ENCODE assay signal across 9 cellular contexts in the genomic region with DNA sequence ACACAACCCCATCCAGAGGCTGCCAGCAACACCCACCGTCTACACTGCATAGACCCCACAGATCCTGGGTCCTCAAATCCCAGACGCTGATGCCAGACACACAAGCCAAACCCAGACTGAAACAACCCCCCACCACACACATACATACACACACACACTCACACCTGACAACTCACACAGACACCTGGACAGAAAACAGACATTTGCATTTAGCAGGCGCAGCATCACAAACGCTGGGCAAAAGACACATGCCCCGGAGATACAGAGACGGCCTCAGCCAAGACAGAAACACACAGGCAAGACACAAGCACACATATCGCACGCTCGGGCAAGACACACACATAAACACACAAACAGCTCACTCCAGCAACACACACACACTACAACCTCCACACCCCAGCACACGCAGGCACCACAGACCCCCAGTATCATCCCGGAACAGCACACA. TPM values are rescaled to one million over a fixed set of nuclear protein-coding genes. Genes with fewer than 3 reads are reported as not detected.
DNase-seq lines count a peak whose midpoint lies in the region; ATAC-seq and TF ChIP-seq lines count a peak whose summit lies in the region.
"Had no signal": no experiment of that assay in that cellular context is flagged by ENCODE, and none has a peak within 500 bp of the region (broad histone marks: within the 10 kb centered on the region; RNA-seq: fewer than 3 reads in every experiment).

No MANE protein-coding gene starts in this region.

- H2AK5ac ChIP-seq in IMR-90 (ENCODE audit: low read depth, low read length), result peak overlapping the region; percentile 99

- ATAC-seq in CD4-positive, alpha-beta T cell (ENCODE audit: poor library complexity), result no peak
- no peak for ATAC-seq in IMR-90 (ENCODE audit: low read depth)
- ATAC-seq in natural killer cell treated with Interleukin-12 subunit alpha and Interleukin-12 subunit beta and Interleukin-15 and Interleukin-18, amount 100 ng/mL, for 72 hours, result no peak

- H3K4me1 Mint-ChIP-seq in CD4-positive, alpha-beta T cell (ENCODE audit: low read depth), result peaks cover 33% of the 10 kb centered on the region
- peaks cover 24 to 34% of the 10 kb centered on the region in 2 donors for H3K4me1 Mint-ChIP-seq in natural killer cell treated with Interleukin-12 subunit alpha and Interleukin-12 subunit beta and Interleukin-15 and Interleukin-18, amount 100 ng/mL, for 72 hours (ENCODE audit: low read depth in 2 of 2)

- peak overlapping the region; percentile 69 for H2AFZ ChIP-seq in IMR-90 (replicated peaks; ENCODE audit: low read length, poor library complexity)

- H3K4me3 Mint-ChIP-seq in CD4-positive, alpha-beta T cell, result no peak overlapping the region
- H3K4me3 Mint-ChIP-seq in natural killer cell treated with Interleukin-12 subunit alpha and Interleukin-12 subunit beta and Interleukin-15 and Interleukin-18, amount 100 ng/mL, for 72 hours, result no peak overlapping the region

- H3K4me2 ChIP-seq in IMR-90 (ENCODE audit: low read depth, low read length), result peak overlapping the region; percentile 98

- H4K20me1 ChIP-seq in IMR-90 (ENCODE audit: insufficient read depth, low read length), result peaks cover 33% of the 10 kb centered on the region

- in situ Hi-C loops in IMR-90 (cut with MboI; ENCODE audit: low sequenced_read_pairs), result no loop called here

- BruUV-seq in IMR-90 (replicated peaks; lab: Mats Ljungman, UMichigan), result TSS peak; percentile 27

- intact Hi-C loops in CD4-positive, alpha-beta T cell (cut with DNase I, micrococcal nuclease), result loop anchor here (1.0 to 10.0 kb wide), 5 partner anchors 15 to 515 kb away; a partner anchor contains a TSS
- intact Hi-C loops in IMR-90 (cut with micrococcal nuclease), result loop anchor here (1.0 kb wide), 1 partner anchor 15 kb away; no protein-coding TSS in a partner anchor

- H3K9me3 Mint-ChIP-seq in CD4-positive, alpha-beta T cell, result no peaks in the 10 kb centered on the region
- no peaks in the 10 kb centered on the region for H3K9me3 Mint-ChIP-seq in natural killer cell treated with Interleukin-12 subunit alpha and Interleukin-12 subunit beta and Interleukin-15 and Interleukin-18, amount 100 ng/mL, for 72 hours
- H3K9me3 Mint-ChIP-seq: naive thymus-derived CD8-positive, alpha-beta T cell had no signal

- H4K8ac ChIP-seq in IMR-90 (ENCODE audit: low read depth in 2 of 2, low read length in 2 of 2), result peak overlapping the region in 1 of 2 experiments; percentile 26; a peak in 1 of 4 replicates

- no peak overlapping the region for H4K5ac ChIP-seq in IMR-90 (ENCODE audit: low read depth, low read length)

- H3K23ac ChIP-seq in IMR-90 (ENCODE audit: low read depth, low read length), result peak overlapping the region; percentile 96

- CTCF ChIA-PET in CD4-positive, alpha-beta T cell (lab: Charles Lee), result interaction anchor here (1.4 to 2.6 kb wide), 2 partner anchors 10 to 14 kb away, joined by 3 to 12 read pairs; no protein-coding TSS in a partner anchor
- CTCF ChIA-PET in IMR-90 (lab: Yijun Ruan, JAX), result interaction anchor here (1.1 kb wide), 1 partner anchor 14 kb away, joined by 4 read pairs; no protein-coding TSS in a partner anchor

- H3K4ac ChIP-seq in IMR-90 (ENCODE audit: low read depth, low read length), result peak overlapping the region; percentile 72

- H3K4me3 ChIP-seq in IMR-90 (ENCODE audit: insufficient read depth, low read depth, low read length), result peak overlapping the region; percentile 96
- H3K4me3 ChIP-seq in mucosa of stomach (ENCODE audit: low read length), result peak overlapping the region; percentile 60

- no peak for TF ChIP-seq CTCF in CD4-positive, alpha-beta T cell (IDR thresholded peaks at IDR 0.05)
- TF ChIP-seq CTCF in IMR-90 (conservative IDR thresholded peaks at IDR 0.05; ENCODE audit: low read depth, low read length), result no peak
- TF ChIP-seq CTCF in GM20000 (IDR thresholded peaks at IDR 0.05; ENCODE audit: extremely low read depth, missing control alignments), result no peak

- peaks cover 6% of the 10 kb centered on the region for H3K36me3 Mint-ChIP-seq in CD4-positive, alpha-beta T cell (ENCODE audit: low read depth)
- H3K36me3 Mint-ChIP-seq in natural killer cell treated with Interleukin-12 subunit alpha and Interleukin-12 subunit beta and Interleukin-15 and Interleukin-18, amount 100 ng/mL, for 72 hours, result no peaks in the 10 kb centered on the region
- H3K36me3 Mint-ChIP-seq: naive thymus-derived CD8-positive, alpha-beta T cell had no signal

- H3K79me1 ChIP-seq in IMR-90 (ENCODE audit: low read depth in 1 of 2, low read length in 2 of 2), result peaks cover 10 to 53% of the 10 kb centered on the region in 2 experiments

- H2BK20ac ChIP-seq in IMR-90 (ENCODE audit: low read depth, low read length), result no peak overlapping the region

- H3K27me3 Mint-ChIP-seq in CD4-positive, alpha-beta T cell, result no peaks in the 10 kb centered on the region
- H3K27me3 Mint-ChIP-seq in natural killer cell treated with Interleukin-12 subunit alpha and Interleukin-12 subunit beta and Interleukin-15 and Interleukin-18, amount 100 ng/mL, for 72 hours, result no peaks in the 10 kb centered on the region
- H3K27me3 Mint-ChIP-seq: naive thymus-derived CD8-positive, alpha-beta T cell had no signal

- peak in 2 of 10 experiments; percentile 23 to 43 for DNase-seq in CD4-positive, alpha-beta T cell
- DNase-seq in IMR-90 (peak; percentile 37), caudate nucleus (lab: John Stamatoyannopoulos, UW) (peak in 10 of 61 donors; percentile 7 to 49 (median 23)), GM20000 (ENCODE audit: low spot score) (no peak), NCI-H446 (lab: John Stamatoyannopoulos, UW) (no peak), middle frontal gyrus (ENCODE audit: extremely low spot score, low spot score) (no peak)
- DNase-seq in natural killer cell treated with Interleukin-12 subunit alpha and Interleukin-12 subunit beta and Interleukin-15 and Interleukin-18, amount 100 ng/mL, for 72 hours (ENCODE audit: low spot score), result no peak

- H3K4me1 ChIP-seq in IMR-90 (ENCODE audit: control insufficient read depth, insufficient read depth, low read length) (peaks cover 29% of the 10 kb centered on the region), mucosa of stomach (ENCODE audit: control insufficient read depth, insufficient read depth, low read length) (peaks cover 58% of the 10 kb centered on the region)

- TF ChIP-seq RAD21 in IMR-90 (IDR thresholded peaks at IDR 0.05; ENCODE audit: low read length), result no peak

- H4K91ac ChIP-seq in IMR-90 (ENCODE audit: insufficient read depth, low read depth, low read length), result peak overlapping the region; percentile 78

- peak overlapping the region; percentile 92 for H3K14ac ChIP-seq in IMR-90 (replicated peaks; ENCODE audit: low read depth, low read length)

- H2BK15ac ChIP-seq in IMR-90 (ENCODE audit: low read depth, low read length), result peak overlapping the region; percentile 25; the same call in 1 of the 3 replicates

- peak overlapping the region; percentile 46 for H2BK120ac ChIP-seq in IMR-90 (ENCODE audit: low read depth, low read length)

- H2AK9ac ChIP-seq in IMR-90 (replicated peaks; ENCODE audit: low read depth, low read length, poor library complexity), result peak overlapping the region; percentile 95

- H3K36me3 ChIP-seq in IMR-90 (ENCODE audit: control insufficient read depth, insufficient read depth, low read length) (no peaks in the 10 kb centered on the region; the same call in 1 of the 2 replicates), mucosa of stomach (ENCODE audit: control insufficient read depth, insufficient read depth, low read length) (no peaks in the 10 kb centered on the region)

- 4% methylated on average over 7 of the region's 11 CpGs; no CpG with 5 or more reads in 1 of the 2 experiments for whole genome bisulfite sequencing in IMR-90 (ENCODE audit: extremely low coverage in 2 of 2, insufficient read length in 1 of 2), 2 experiments

- H3K27ac Mint-ChIP-seq in CD4-positive, alpha-beta T cell, result no peak overlapping the region
- no peak overlapping the region for H3K27ac Mint-ChIP-seq in natural killer cell treated with Interleukin-12 subunit alpha and Interleukin-12 subunit beta and Interleukin-15 and Interleukin-18, amount 100 ng/mL, for 72 hours
- H3K27ac Mint-ChIP-seq: naive thymus-derived CD8-positive, alpha-beta T cell had no signal

- H3K27me3 ChIP-seq in CD4-positive, alpha-beta T cell (ENCODE audit: control insufficient read depth, insufficient read depth, low read length), result no peaks in the 10 kb centered on the region
- H3K27me3 ChIP-seq in IMR-90 (ENCODE audit: control insufficient read depth, insufficient read depth, low read length) (no peaks in the 10 kb centered on the region), mucosa of stomach (ENCODE audit: control insufficient read depth, insufficient read depth, low read length) (peaks cover 7% of the 10 kb centered on the region)

- POLR2A ChIA-PET in CD4-positive, alpha-beta T cell (lab: Charles Lee), result interaction anchor here (0.7 to 1.8 kb wide), 7 partner anchors 10 to 116 kb away, joined by 3 to 4 read pairs (median 3); a partner anchor contains a TSS
- POLR2A ChIA-PET in IMR-90 (lab: Charles Lee; ENCODE audit: unreplicated experiment), result no interaction called here

- peak overlapping the region; percentile 90 for H2BK5ac ChIP-seq in IMR-90 (ENCODE audit: low read depth, low read length, poor library complexity, severe bottlenecking)

- peak overlapping the region; percentile 55 for H3K18ac ChIP-seq in IMR-90 (ENCODE audit: low read depth, low read length)

- H3K56ac ChIP-seq in IMR-90 (ENCODE audit: extremely low read depth, insufficient read depth, low read length), result 0 out of 2 replicates have a peak overlapping the region, but pooled peaks have one; percentile 9

- H3K9ac ChIP-seq in IMR-90 (ENCODE audit: low read depth, low read length) (peak overlapping the region; percentile 97), mucosa of stomach (ENCODE audit: low read length) (peak overlapping the region; percentile 94)

- TF ChIP-seq POLR2A in IMR-90 (IDR thresholded peaks at IDR 0.05; ENCODE audit: low read depth, low read length), result no peak

- dilution Hi-C loops in IMR-90 (cut with HindIII; ENCODE audit: low sequenced_read_pairs, unreplicated experiment), result no loop called here

- peak overlapping the region; percentile 53 for H3K27ac ChIP-seq in CD4-positive, alpha-beta T cell (ENCODE audit: low read depth, low read length)
- H3K27ac ChIP-seq in IMR-90 (ENCODE audit: insufficient read depth, low read length) (peak overlapping the region; percentile 97), caudate nucleus (ENCODE audit: low read depth, low read length) (peak overlapping the region; percentile 18)

- no peaks in the 10 kb centered on the region for H3K9me3 ChIP-seq in CD4-positive, alpha-beta T cell (ENCODE audit: control insufficient read depth, low read length)
- H3K9me3 ChIP-seq in IMR-90 (ENCODE audit: control insufficient read depth, insufficient read depth, low read length) (no peaks in the 10 kb centered on the region), mucosa of stomach (ENCODE audit: control insufficient read depth, low read length) (no peaks in the 10 kb centered on the region)

- H3K9me1 ChIP-seq in IMR-90 (ENCODE audit: insufficient read depth, low read length), result peaks cover 21% of the 10 kb centered on the region

RNA-seq across cellular contexts. Expression of a gene that starts 1.3 kb away (rescaled TPM):
- total RNA-seq in CD4-positive, alpha-beta T cell, result 10 to 100 TPM; 39.8 to 42.1 TPM
- total RNA-seq in IMR-90 (2012; rRNA removed), result 1.6 and 1.9 TPM in 2 replicates
- polyA plus RNA-seq in IMR-90 (2012; rRNA removed), result 6.5 and 7.3 TPM in 2 replicates
- 4.4 and 12.4 TPM in 2 replicates for polyA plus RNA-seq in IMR-90 (2012; cell fraction: cytosol; rRNA removed)
- polyA plus RNA-seq in IMR-90 (2012; cell fraction: nucleus; rRNA removed; ENCODE audit: low replicate concordance), result 14.7 and 19.5 TPM in 2 replicates
- total RNA-seq in natural killer cell treated with Interleukin-12 subunit alpha and Interleukin-12 subunit beta and Interleukin-15 and Interleukin-18, amount 100 ng/mL, for 72 hours, result 1 to 10 TPM; 4.8 to 9.7 TPM

RNA-seq across cellular contexts. Expression of a gene that starts 26.6 kb away (rescaled TPM):
- total RNA-seq in CD4-positive, alpha-beta T cell, result 10 to 100 TPM; 68.5 to 74.3 TPM
- 2.9 and 3.6 TPM in 2 replicates for total RNA-seq in IMR-90 (2012; rRNA removed)
- 8.6 and 9.6 TPM in 2 replicates for polyA plus RNA-seq in IMR-90 (2012; rRNA removed)
- 5.6 and 8.4 TPM in 2 replicates for polyA plus RNA-seq in IMR-90 (2012; cell fraction: cytosol; rRNA removed)
- 29.1 and 33.9 TPM in 2 replicates for polyA plus RNA-seq in IMR-90 (2012; cell fraction: nucleus; rRNA removed; ENCODE audit: low replicate concordance)
- 10 to 100 TPM; 42.8 to 58.4 TPM for total RNA-seq in natural killer cell treated with Interleukin-12 subunit alpha and Interleukin-12 subunit beta and Interleukin-15 and Interleukin-18, amount 100 ng/mL, for 72 hours

RNA-seq across cellular contexts. Expression of a gene that starts 45.0 kb away (rescaled TPM):
- 10 to 100 TPM; 16.9 to 19.3 TPM for total RNA-seq in CD4-positive, alpha-beta T cell
- 0.36 and 0.56 TPM in 2 replicates for total RNA-seq in IMR-90 (2012; rRNA removed)
- 7.8 and 11.0 TPM in 2 replicates for polyA plus RNA-seq in IMR-90 (2012; rRNA removed)
- 3.7 and 17.5 TPM in 2 replicates for polyA plus RNA-seq in IMR-90 (2012; cell fraction: cytosol; rRNA removed)
- 25.4 and 47.4 TPM in 2 replicates for polyA plus RNA-seq in IMR-90 (2012; cell fraction: nucleus; rRNA removed; ENCODE audit: low replicate concordance)
- 10 to 100 TPM; 14.0 to 16.1 TPM for total RNA-seq in natural killer cell treated with Interleukin-12 subunit alpha and Interleukin-12 subunit beta and Interleukin-15 and Interleukin-18, amount 100 ng/mL, for 72 hours

Comparison
In these comparisons a context has a peak if more than half of its experiments do, and no peak if none do; other contexts are left out.
1. H3K27ac ChIP-seq: peak in every context shown above with its lines; median percentile 97 in IMR-90; 53 in CD4-positive, alpha-beta T cell; 18 in caudate nucleus.